ENCODE assay signal across 29 cellular contexts in the genomic region with DNA sequence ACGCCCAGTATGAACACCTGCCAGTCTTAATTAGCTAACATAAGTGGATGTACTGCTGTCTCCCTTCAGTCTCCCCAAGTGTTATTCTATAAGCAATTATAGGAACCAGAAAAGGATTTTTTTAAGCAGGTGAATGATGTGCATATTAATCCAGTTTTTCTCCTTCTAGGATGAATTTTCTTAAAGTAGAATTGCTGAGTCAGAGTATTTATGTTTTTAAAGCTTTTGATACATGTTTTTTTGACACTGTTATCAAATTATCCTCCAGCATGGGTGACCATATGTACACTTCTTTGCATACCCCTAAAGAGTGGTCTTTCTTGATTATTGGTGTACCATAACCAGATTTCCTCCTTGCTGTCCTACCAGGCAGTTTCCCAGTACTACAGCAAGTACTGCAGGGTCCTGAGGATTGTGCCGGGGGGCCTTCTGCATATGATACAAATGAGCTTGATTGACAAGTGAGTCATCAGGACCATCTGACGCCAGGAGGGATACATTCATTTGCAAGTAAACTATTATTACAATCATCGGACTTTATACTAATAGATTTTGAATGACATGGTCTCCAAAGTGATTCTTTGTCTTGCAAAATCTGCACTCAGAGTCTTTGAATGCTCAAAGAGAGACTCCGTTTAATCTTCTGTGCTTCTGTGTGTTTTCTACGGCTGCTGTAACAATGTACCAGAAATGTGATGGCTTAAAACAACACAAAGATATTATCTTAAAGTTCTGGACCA. TPM values are rescaled to one million over a fixed set of nuclear protein-coding genes. Genes with fewer than 3 reads are reported as not detected.
DNase-seq lines count a peak whose midpoint lies in the region; ATAC-seq and TF ChIP-seq lines count a peak whose summit lies in the region.
"Had no signal": no experiment of that assay in that cellular context is flagged by ENCODE, and none has a peak within 500 bp of the region (broad histone marks: within the 10 kb centered on the region; RNA-seq: fewer than 3 reads in every experiment).

No MANE protein-coding gene starts in this region.

- H2BK120ac ChIP-seq in IMR-90 (ENCODE audit: low read depth, low read length) = no peak overlapping the region

- H2AK9ac ChIP-seq in IMR-90 (replicated peaks; ENCODE audit: low read depth, low read length, poor library complexity) = no peak overlapping the region

- no peak overlapping the region for H2AK5ac ChIP-seq in IMR-90 (ENCODE audit: low read depth, low read length)

- H3K9ac ChIP-seq in IMR-90 (ENCODE audit: low read depth, low read length) = no peak overlapping the region

- no peak overlapping the region for H2BK5ac ChIP-seq in IMR-90 (ENCODE audit: low read depth, low read length, poor library complexity, severe bottlenecking)

- H3K18ac ChIP-seq in IMR-90 (ENCODE audit: low read depth, low read length) = no peak overlapping the region

- no peak for TF ChIP-seq RAD21 in IMR-90 (IDR thresholded peaks at IDR 0.05; ENCODE audit: low read length)

- H2AFZ ChIP-seq in IMR-90 (replicated peaks; ENCODE audit: low read length, poor library complexity) = no peak overlapping the region
- peak overlapping the region; percentile 71 for H2AFZ ChIP-seq in neuron (ENCODE audit: low read depth, low read length)

- H3K36me3 ChIP-seq in IMR-90 (ENCODE audit: control insufficient read depth, insufficient read depth, low read length) = no peaks in the 10 kb centered on the region
- no peaks in the 10 kb centered on the region for H3K36me3 ChIP-seq in neuron (ENCODE audit: insufficient read depth, low read length)
- no peaks in the 10 kb centered on the region for H3K36me3 ChIP-seq in uterus
- H3K36me3 ChIP-seq: colonic mucosa, ovary, SJSA1 had no signal

- DNase-seq in NCI-H2107 treated with DMSO at 0.1 percent for 48 hours (lab: John Stamatoyannopoulos, UW; ENCODE audit: unreplicated experiment) (peak; percentile 22), NCI-H2107 (lab: John Stamatoyannopoulos, UW) (no peak), IMR-90 (no peak), NCI-H69 (lab: John Stamatoyannopoulos, UW) (peak; percentile 26), uterus (no peak)
- DNase-seq in activated naive CD4-positive, alpha-beta T cell treated with anti-CD3 and anti-CD28 coated beads, Interleukin-2, amount 10 ng/mL, durations not matched to agents 7 days and 5 days = no peak
- no peak for DNase-seq in activated CD4-positive, alpha-beta T cell treated with anti-CD3 and anti-CD28 coated beads for 48 hours
- DNase-seq: activated CD4-positive, CD25-positive, alpha-beta regulatory T cell; activated gamma-delta T cell treated with Interleukin-2 at 50 U/mL for 16 hours; activated T-cell treated with anti-CD3 and anti-CD28 coated beads, Interleukin-2, amount 50 U/mL, for 4 hours; colonic mucosa; effector memory CD4-positive, alpha-beta T cell; GOT3; Kasumi-1; left colon; mucosa of descending colon; NCI-H1694 treated with DMSO at 0.1 percent for 48 hours; NCI-H2227 treated with DMSO at 0.1 percent for 48 hours; NCI-H774; ovary; stimulated activated naive B cell treated with anti-CD40 and anti-IgM and Interleukin-4, amounts not matched to agents 10 μg/mL and 1 μg/mL and 100 μg/mL, for 72 hours; substantia nigra; T-cell had no signal

- H3K14ac ChIP-seq in IMR-90 (replicated peaks; ENCODE audit: low read depth, low read length) = no peak overlapping the region

- H3K9me1 ChIP-seq in IMR-90 (ENCODE audit: insufficient read depth, low read length) = no peaks in the 10 kb centered on the region

- H4K8ac ChIP-seq in IMR-90 (ENCODE audit: low read depth in 2 of 2, low read length in 2 of 2) = no peak overlapping the region

- in situ Hi-C loops in IMR-90 (cut with MboI; ENCODE audit: low sequenced_read_pairs) = no loop called here

- WGBS in IMR-90 (ENCODE audit: extremely low coverage in 2 of 2, insufficient read length in 1 of 2), 2 experiments = no CpG with 5 or more reads among the region's 6 CpGs

- H3K4me3 Mint-ChIP-seq in activated naive CD4-positive, alpha-beta T cell treated with anti-CD3 and anti-CD28 coated beads, Interleukin-2, amount 10 ng/mL, durations not matched to agents 7 days and 5 days = no peak overlapping the region
- H3K4me3 Mint-ChIP-seq: activated T-cell treated with anti-CD3 and anti-CD28 coated beads, Interleukin-2, amount 50 U/mL, for 4 hours; CD14-positive monocyte; natural killer cell treated with Interleukin-12 subunit alpha and Interleukin-12 subunit beta and Interleukin-15 and Interleukin-18, amount 100 ng/mL, for 72 hours; stimulated activated naive B cell treated with anti-CD40 and anti-IgM and Interleukin-4, amounts not matched to agents 10 μg/mL and 1 μg/mL and 100 μg/mL, for 72 hours; T-cell had no signal

- no peak for TF ChIP-seq POLR2A in IMR-90 (IDR thresholded peaks at IDR 0.05; ENCODE audit: low read depth, low read length)
- TF ChIP-seq POLR2A in uterus (IDR thresholded peaks at IDR 0.05) = no peak

- no peak overlapping the region for H4K91ac ChIP-seq in IMR-90 (ENCODE audit: insufficient read depth, low read depth, low read length)

- no peaks in the 10 kb centered on the region for H4K20me1 ChIP-seq in IMR-90 (ENCODE audit: insufficient read depth, low read length)

- intact Hi-C loops in IMR-90 (cut with micrococcal nuclease) (no loop called here), uterus (cut with DNase I; ENCODE audit: low total_unique reads) (no loop called here)

- H3K27ac Mint-ChIP-seq in activated naive CD4-positive, alpha-beta T cell treated with anti-CD3 and anti-CD28 coated beads, Interleukin-2, amount 10 ng/mL, durations not matched to agents 7 days and 5 days = no peak overlapping the region
- H3K27ac Mint-ChIP-seq: CD14-positive monocyte; natural killer cell treated with Interleukin-12 subunit alpha and Interleukin-12 subunit beta and Interleukin-15 and Interleukin-18, amount 100 ng/mL, for 72 hours; stimulated activated naive B cell treated with anti-CD40 and anti-IgM and Interleukin-4, amounts not matched to agents 10 μg/mL and 1 μg/mL and 100 μg/mL, for 72 hours; T-cell had no signal

- no TSS peak for BruUV-seq in IMR-90 (replicated peaks; lab: Mats Ljungman, UMichigan)

- H4K5ac ChIP-seq in IMR-90 (ENCODE audit: low read depth, low read length) = no peak overlapping the region

- H2BK15ac ChIP-seq in IMR-90 (ENCODE audit: low read depth, low read length) = no peak overlapping the region

- no peak overlapping the region for H3K4me2 ChIP-seq in IMR-90 (ENCODE audit: low read depth, low read length)

- no peak overlapping the region for H2BK20ac ChIP-seq in IMR-90 (ENCODE audit: low read depth, low read length)

- H3K4ac ChIP-seq in IMR-90 (ENCODE audit: low read depth, low read length) = no peak overlapping the region

- no peak overlapping the region for H3K56ac ChIP-seq in IMR-90 (ENCODE audit: extremely low read depth, insufficient read depth, low read length)

- TF ChIP-seq CTCF in IMR-90 (conservative IDR thresholded peaks at IDR 0.05; ENCODE audit: low read depth, low read length) (no peak), uterus (IDR thresholded peaks at IDR 0.05) (no peak)

- H3K79me1 ChIP-seq in IMR-90 (ENCODE audit: low read depth in 1 of 2, low read length in 2 of 2) = no peaks in the 10 kb centered on the region

- H3K36me3 Mint-ChIP-seq in activated naive CD4-positive, alpha-beta T cell treated with anti-CD3 and anti-CD28 coated beads, Interleukin-2, amount 10 ng/mL, durations not matched to agents 7 days and 5 days = no peaks in the 10 kb centered on the region
- H3K36me3 Mint-ChIP-seq: CD14-positive monocyte; natural killer cell treated with Interleukin-12 subunit alpha and Interleukin-12 subunit beta and Interleukin-15 and Interleukin-18, amount 100 ng/mL, for 72 hours; stimulated activated naive B cell treated with anti-CD40 and anti-IgM and Interleukin-4, amounts not matched to agents 10 μg/mL and 1 μg/mL and 100 μg/mL, for 72 hours; T-cell had no signal

- H3K23ac ChIP-seq in IMR-90 (ENCODE audit: low read depth, low read length) = no peak overlapping the region

- POLR2A ChIA-PET in IMR-90 (lab: Charles Lee; ENCODE audit: unreplicated experiment) = no interaction called here

- H3K27ac ChIP-seq in IMR-90 (ENCODE audit: insufficient read depth, low read length) (no peak overlapping the region), uterus (no peak overlapping the region)
- H3K27ac ChIP-seq: colonic mucosa, ovary, SJSA1 had no signal

- CTCF ChIA-PET in IMR-90 (lab: Yijun Ruan, JAX) = no interaction called here
- CTCF ChIA-PET in activated naive CD4-positive, alpha-beta T cell treated with anti-CD3 and anti-CD28 coated beads, Interleukin-2, amount 10 ng/mL, durations not matched to agents 7 days and 5 days (lab: Charles Lee) = no interaction called here

- peaks cover 7% of the 10 kb centered on the region for H3K27me3 Mint-ChIP-seq in activated naive CD4-positive, alpha-beta T cell treated with anti-CD3 and anti-CD28 coated beads, Interleukin-2, amount 10 ng/mL, durations not matched to agents 7 days and 5 days

- H3K4me3 ChIP-seq in IMR-90 (ENCODE audit: insufficient read depth, low read depth, low read length) = no peak overlapping the region
- H3K4me3 ChIP-seq in neuron (ENCODE audit: low read length) = peak overlapping the region; percentile 37
- no peak overlapping the region for H3K4me3 ChIP-seq in uterus
- H3K4me3 ChIP-seq: colonic mucosa, mucosa of descending colon, ovary, SJSA1 had no signal

- no peaks in the 10 kb centered on the region for H3K4me1 ChIP-seq in IMR-90 (ENCODE audit: control insufficient read depth, insufficient read depth, low read length)
- peaks cover 16% of the 10 kb centered on the region for H3K4me1 ChIP-seq in neuron (ENCODE audit: insufficient read depth, low read length)
- no peaks in the 10 kb centered on the region for H3K4me1 ChIP-seq in uterus
- H3K4me1 ChIP-seq: colonic mucosa, SJSA1 had no signal

- H3K27me3 ChIP-seq in IMR-90 (ENCODE audit: control insufficient read depth, insufficient read depth, low read length) (peaks cover 1% of the 10 kb centered on the region; the same call in 1 of the 2 replicates), neuron (ENCODE audit: insufficient read depth, low read length) (no peaks in the 10 kb centered on the region), uterus (no peaks in the 10 kb centered on the region)
- H3K27me3 ChIP-seq: colonic mucosa, ovary, SJSA1 had no signal

- no peaks in the 10 kb centered on the region for H3K4me1 Mint-ChIP-seq in activated naive CD4-positive, alpha-beta T cell treated with anti-CD3 and anti-CD28 coated beads, Interleukin-2, amount 10 ng/mL, durations not matched to agents 7 days and 5 days
- H3K4me1 Mint-ChIP-seq: CD14-positive monocyte; stimulated activated naive B cell treated with anti-CD40 and anti-IgM and Interleukin-4, amounts not matched to agents 10 μg/mL and 1 μg/mL and 100 μg/mL, for 72 hours; T-cell had no signal

- H3K9me3 Mint-ChIP-seq in activated naive CD4-positive, alpha-beta T cell treated with anti-CD3 and anti-CD28 coated beads, Interleukin-2, amount 10 ng/mL, durations not matched to agents 7 days and 5 days = no peaks in the 10 kb centered on the region
- H3K9me3 Mint-ChIP-seq: activated T-cell treated with anti-CD3 and anti-CD28 coated beads, Interleukin-2, amount 50 U/mL, for 4 hours; CD14-positive monocyte; natural killer cell treated with Interleukin-12 subunit alpha and Interleukin-12 subunit beta and Interleukin-15 and Interleukin-18, amount 100 ng/mL, for 72 hours; stimulated activated naive B cell treated with anti-CD40 and anti-IgM and Interleukin-4, amounts not matched to agents 10 μg/mL and 1 μg/mL and 100 μg/mL, for 72 hours; T-cell had no signal

- no peak for ATAC-seq in IMR-90 (ENCODE audit: low read depth)
- ATAC-seq: activated T-cell treated with anti-CD3 and anti-CD28 coated beads, Interleukin-2, amount 50 U/mL, for 4 hours; left colon; mucosa of descending colon; natural killer cell treated with Interleukin-12 subunit alpha and Interleukin-12 subunit beta and Interleukin-15 and Interleukin-18, amount 100 ng/mL, for 72 hours; stimulated activated naive B cell treated with anti-CD40 and anti-IgM and Interleukin-4, amounts not matched to agents 10 μg/mL and 1 μg/mL and 100 μg/mL, for 72 hours; T-cell had no signal

- dilution Hi-C loops in IMR-90 (cut with HindIII; ENCODE audit: low sequenced_read_pairs, unreplicated experiment) = no loop called here

- H3K9me3 ChIP-seq in IMR-90 (ENCODE audit: control insufficient read depth, insufficient read depth, low read length) (no peaks in the 10 kb centered on the region), neuron (ENCODE audit: low read length) (no peaks in the 10 kb centered on the region), uterus (no peaks in the 10 kb centered on the region)
- H3K9me3 ChIP-seq: colonic mucosa, mucosa of descending colon, ovary, SJSA1 had no signal

RNA-seq across cellular contexts. Expression of a gene that starts 10.7 kb away (rescaled TPM):
- total RNA-seq in IMR-90 (2012; rRNA removed) (under 0.01 TPM in 1 of 2 replicates, not detected in the other), uterus (1 to 10 TPM in 2 of 4 donors, not detected in 2; 2.0 to 7.8 TPM)
- polyA plus RNA-seq in IMR-90 (2012; rRNA removed) = 0.09 and 0.10 TPM in 2 replicates
- 0.03 and 0.05 TPM in 2 replicates for polyA plus RNA-seq in IMR-90 (2012; cell fraction: cytosol; rRNA removed)
- 0.03 and 0.05 TPM in 2 replicates for polyA plus RNA-seq in IMR-90 (2012; cell fraction: nucleus; rRNA removed; ENCODE audit: low replicate concordance)
- total RNA-seq: A172; activated T-cell treated with anti-CD3 and anti-CD28 coated beads, Interleukin-2, amount 50 U/mL, for 4 hours; glomerular endothelial cell; natural killer cell treated with Interleukin-12 subunit alpha and Interleukin-12 subunit beta and Interleukin-15 and Interleukin-18, amount 100 ng/mL, for 72 hours; SJSA1 had no signal

RNA-seq across cellular contexts. Expression of a gene that starts 35.9 kb away (rescaled TPM):
- total RNA-seq in IMR-90 (2012; rRNA removed) (14.4 and 15.1 TPM in 2 replicates), uterus (10 to 100 TPM; 11.8 to 78.2 (median 26.3) TPM)
- polyA plus RNA-seq in IMR-90 (2012; rRNA removed) = 3.6 and 4.0 TPM in 2 replicates
- 0.80 and 1.5 TPM in 2 replicates for polyA plus RNA-seq in IMR-90 (2012; cell fraction: cytosol; rRNA removed)
- polyA plus RNA-seq in IMR-90 (2012; cell fraction: nucleus; rRNA removed; ENCODE audit: low replicate concordance) = 0.24 and 1.2 TPM in 2 replicates

Comparison
In these comparisons a context has a peak if more than half of its experiments do, and no peak if none do; other contexts are left out.
1. DNase-seq: peak in NCI-H2107 treated with DMSO at 0.1 percent for 48 hours (single experiment) and NCI-H69 (single experiment); none in NCI-H2107 (single experiment), IMR-90 (single experiment), activated naive CD4-positive, alpha-beta T cell treated with anti-CD3 and anti-CD28 coated beads, Interleukin-2, amount 10 ng/mL, durations not matched to agents 7 days and 5 days (single experiment), uterus (0 of 2) and activated CD4-positive, alpha-beta T cell treated with anti-CD3 and anti-CD28 coated beads for 48 hours (single experiment).